ENCODE assay signal across 21 cellular contexts in genomic region chr1:228930479-228930957, GRCh38.
DNase-seq lines count a peak whose midpoint lies in the region; ATAC-seq, FAIRE-seq and TF ChIP-seq lines count a peak whose summit lies in the region.
"Had no signal": no experiment of that assay in that cellular context is flagged by ENCODE, and none has a peak within 500 bp of the region (broad histone marks: within the 10 kb centered on the region; RNA-seq: fewer than 3 reads in every experiment).

No MANE protein-coding gene starts in this region.

- peak; percentile 23 for FAIRE-seq in HTR-8/SVneo (lab: Jason Lieb, UNC)
- FAIRE-seq in small intestine (lab: Jason Lieb, UNC), result no peak
- FAIRE-seq: H54, keratinocyte had no signal

- H3K9me3 ChIP-seq in small intestine (ENCODE audit: control insufficient read depth, low read depth), result no peaks in the 10 kb centered on the region
- H3K9me3 ChIP-seq: right lobe of liver, SJSA1, uterus had no signal

- H3K27ac Mint-ChIP-seq in WTC11, result no peak overlapping the region
- H3K27ac Mint-ChIP-seq: activated CD4-positive, alpha-beta T cell treated with anti-CD3 and anti-CD28 coated beads for 36 hours; effector memory CD8-positive, alpha-beta T cell had no signal

- no peaks in the 10 kb centered on the region for H3K27me3 ChIP-seq in small intestine (ENCODE audit: control insufficient read depth in 2 of 2, insufficient read depth in 2 of 2, low read length in 2 of 2)
- H3K27me3 ChIP-seq: right lobe of liver, SJSA1, uterus had no signal

- H3K27me3 Mint-ChIP-seq in WTC11 (ENCODE audit: low read depth), result peaks cover 9% of the 10 kb centered on the region
- H3K27me3 Mint-ChIP-seq: effector memory CD8-positive, alpha-beta T cell had no signal

- 20 to 60% (median 41%) methylated on average over 10 of the region's 10 CpGs for WGBS in small intestine, 3 donors

- no peak overlapping the region for H3K4me3 Mint-ChIP-seq in WTC11
- H3K4me3 Mint-ChIP-seq: activated CD4-positive, alpha-beta T cell treated with anti-CD3 and anti-CD28 coated beads for 36 hours; effector memory CD8-positive, alpha-beta T cell had no signal

- POLR2A ChIA-PET in WTC11 (lab: Charles Lee), result no interaction called here

- H3K27ac ChIP-seq in small intestine (ENCODE audit: low read depth in 1 of 2, low read length in 1 of 2), result no peak overlapping the region
- H3K27ac ChIP-seq: right lobe of liver, SJSA1, uterus had no signal

- CTCF ChIA-PET in WTC11 (lab: Charles Lee), result no interaction called here

- peaks cover 32% of the 10 kb centered on the region for H3K9me3 Mint-ChIP-seq in WTC11

- H3K36me3 ChIP-seq in small intestine (ENCODE audit: control insufficient read depth in 2 of 2, insufficient read depth in 2 of 2, low read length in 2 of 2), result no peaks in the 10 kb centered on the region
- H3K36me3 ChIP-seq: right lobe of liver, SJSA1, uterus had no signal

- H3K4me1 Mint-ChIP-seq in WTC11, result peaks cover 3% of the 10 kb centered on the region

- TF ChIP-seq CTCF in WTC11 (IDR thresholded peaks at IDR 0.05), result no peak

- DNase-seq in HTR-8/SVneo (ENCODE audit: insufficient read length, low spot score) (no peak), SW480 (ENCODE audit: low spot score) (peak; percentile 46), islet precursor cell (peak; percentile 86), small intestine (peak; percentile 65), WTC11 (ENCODE audit: low spot score) (no peak)
- DNase-seq in activated effector memory CD4-positive, alpha-beta T cell treated with Interleukin-2 at 50 U/mL for 16 hours, result no peak
- DNase-seq: activated CD4-positive, alpha-beta T cell treated with anti-CD3 and anti-CD28 coated beads for 36 hours; activated gamma-delta T cell; amniotic stem cell; COR-L47; effector memory CD8-positive, alpha-beta T cell; NCI-H1092; NCI-H2081 treated with DMSO at 0.1 percent for 48 hours; NCI-H69; right lobe of liver; stimulated activated CD4-positive, alpha-beta T cell treated with anti-CD3 and anti-CD28 coated beads, Interleukin-2, amount 100 ng/mL, for 24 hours; uterus had no signal

- peaks cover under 1 to 5% of the 10 kb centered on the region in 2 donors for H3K4me1 ChIP-seq in small intestine (ENCODE audit: control insufficient read depth in 2 of 2, insufficient read depth in 1 of 2, low read depth in 1 of 2, low read length in 1 of 2)
- H3K4me1 ChIP-seq: uterus had no signal

- H3K4me3 ChIP-seq in small intestine (ENCODE audit: low read depth in 1 of 2, low read length in 2 of 2), result no peak overlapping the region
- H3K4me3 ChIP-seq: right lobe of liver, SJSA1, uterus had no signal

- ATAC-seq in HG03565 (IDR thresholded peaks at IDR 0.05; ENCODE audit: unreplicated experiment) (no peak), WTC11 (no peak)
- ATAC-seq: activated CD4-positive, alpha-beta T cell treated with anti-CD3 and anti-CD28 coated beads for 36 hours; effector memory CD8-positive, alpha-beta T cell; right lobe of liver had no signal

- peaks cover 13% of the 10 kb centered on the region for H3K36me3 Mint-ChIP-seq in WTC11

TF ChIP-seq in WTC11, 78 proteins besides CTCF, POLR2A, EP300 and RAD21:
- TF ChIP-seq ZNF671 (CRISPR knock-in tag; IDR thresholded peaks at IDR 0.05) (no peak), ZNF317 (CRISPR knock-in tag; IDR thresholded peaks at IDR 0.05; ENCODE audit: borderline replicate concordance, low read depth) (no peak), E2F5 (CRISPR knock-in tag; IDR thresholded peaks at IDR 0.05) (no peak), MXD4 (CRISPR knock-in tag; IDR thresholded peaks at IDR 0.05; ENCODE audit: borderline replicate concordance) (no peak), FOXJ3 (CRISPR knock-in tag; IDR thresholded peaks at IDR 0.05; ENCODE audit: borderline replicate concordance) (no peak), ATF1 (CRISPR knock-in tag; IDR thresholded peaks at IDR 0.05) (no peak)

Comparison
In these comparisons a context has a peak if more than half of its experiments do, and no peak if none do; other contexts are left out.
1. DNase-seq: peak in SW480 (single experiment), islet precursor cell (single experiment) and small intestine (single experiment); none in HTR-8/SVneo (single experiment), activated effector memory CD4-positive, alpha-beta T cell treated with Interleukin-2 at 50 U/mL for 16 hours (single experiment) and WTC11 (single experiment).